ENCODE assay signal across 2 cellular contexts in the genomic region with DNA sequence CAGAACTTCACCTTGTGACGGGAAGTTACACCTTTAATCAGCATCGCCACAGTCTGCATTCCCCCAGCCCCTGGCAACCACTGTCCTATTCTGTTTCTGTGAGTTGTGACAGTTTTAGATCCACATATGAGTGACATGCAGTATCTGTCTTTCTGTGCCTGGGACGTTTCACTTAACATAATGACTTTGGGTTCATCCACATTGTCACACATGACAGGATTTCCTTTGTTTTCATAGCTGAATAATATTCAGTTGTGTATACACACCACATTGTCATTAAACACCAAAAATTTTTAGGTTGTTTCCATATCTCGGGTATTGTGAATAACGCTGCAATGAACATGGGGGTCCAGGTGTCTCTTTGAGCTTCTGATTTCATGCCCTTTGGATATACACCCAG.
DNase-seq lines count a peak whose midpoint lies in the region; ATAC-seq, FAIRE-seq and TF ChIP-seq lines count a peak whose summit lies in the region.
"Not testable (repeated sequence)": the region's sequence is repeated elsewhere in the genome, so short reads cannot be mapped to it uniquely, and the experiment has no call there.

No MANE protein-coding gene starts in this region.

- not testable (repeated sequence) for TF ChIP-seq RAD21 in HepG2 (CRISPR knock-in tag; IDR thresholded peaks at IDR 0.05)

- not testable (repeated sequence) for ATAC-seq in HepG2

- TSS peak; percentile 3 for BruUV-seq in HepG2 (replicated peaks; lab: Mats Ljungman, UMichigan)

- DNase-seq in dermis microvascular lymphatic vessel endothelial cell (ENCODE audit: low read depth in 2 of 2): peak; percentile 21 to 59
- DNase-seq in HepG2 (ENCODE audit: low spot score): not testable (repeated sequence)

- not testable (repeated sequence) for H2AFZ ChIP-seq in HepG2 (ENCODE audit: low read length)

- not testable (repeated sequence) for TF ChIP-seq POLR2A in HepG2 (IDR thresholded peaks at IDR 0.05; ENCODE audit: insufficient read depth in 1 of 2, low read depth in 2 of 2, low read length in 2 of 2)

- POLR2A ChIA-PET in HepG2 (lab: Yijun Ruan, JAX): not testable (repeated sequence)

- not testable (repeated sequence) for H3K4me3 ChIP-seq in HepG2 (replicated peaks in 1 of 3; ENCODE audit: insufficient read depth in 1 of 3, low read depth in 2 of 3, low read length in 3 of 3)

- CTCF ChIA-PET in HepG2 (lab: Yijun Ruan, JAX; ENCODE audit: low intra/inter-chr PET ratio, low total read pairs): not testable (repeated sequence)

- not testable (repeated sequence) for H3K9ac ChIP-seq in HepG2 (ENCODE audit: insufficient read depth, low read depth, low read length)

- intact Hi-C loops in HepG2 (cut with micrococcal nuclease; ENCODE audit: unreplicated experiment): not testable (repeated sequence)

- not testable (repeated sequence) for H3K27me3 ChIP-seq in HepG2 (ENCODE audit: control insufficient read depth in 1 of 2, insufficient read depth in 2 of 2, low read length in 2 of 2)

- not testable (repeated sequence) for H3K4me1 ChIP-seq in HepG2 (ENCODE audit: insufficient read depth, low read length)

- TF ChIP-seq EP300 in HepG2 (IDR thresholded peaks at IDR 0.05; ENCODE audit: low read depth in 2 of 2, low read length in 2 of 2); HepG2 (CRISPR knock-in tag; IDR thresholded peaks at IDR 0.05; ENCODE audit: borderline replicate concordance): not testable (repeated sequence)

- H3K4me2 ChIP-seq in HepG2 (ENCODE audit: low read depth, low read length): not testable (repeated sequence)

- H3K36me3 ChIP-seq in HepG2 (replicated peaks in 1 of 2; ENCODE audit: control insufficient read depth in 1 of 2, insufficient read depth in 2 of 2, low read length in 2 of 2): peaks cover 10 to 48% of the 10 kb centered on the region in 2 experiments; a peak in 4 of 5 replicates

- not testable (repeated sequence) for H3K79me2 ChIP-seq in HepG2 (ENCODE audit: insufficient read depth, low read length)

- in situ Hi-C loops in HepG2 (cut with HindIII; ENCODE audit: extremely low pct_ligation_motif_present, low pct_unique_long_range_greater_than_20kb): loop anchor here (10.0 kb wide), 1 partner anchor 56 kb away; no protein-coding TSS in a partner anchor

- H3K27ac ChIP-seq in HepG2 (ENCODE audit: extremely low read length, insufficient read depth, low read length): not testable (repeated sequence)

- H3K9me3 ChIP-seq in HepG2 (ENCODE audit: low read length): not testable (repeated sequence)

- TF ChIP-seq CTCF in HepG2 (CRISPR knock-in tag; IDR thresholded peaks at IDR 0.05): not testable (repeated sequence)

- H4K20me1 ChIP-seq in HepG2 (ENCODE audit: insufficient read depth, low read length): not testable (repeated sequence)

- FAIRE-seq in HepG2 (lab: Jason Lieb, UNC): not testable (repeated sequence)

- WGBS in HepG2 (ENCODE audit: low lambda C conversion rate): 100% methylated on average over 5 of the region's 5 CpGs
